ENCODE assay signal across 13 cellular contexts in genomic region chr14:20680363-20680762, GRCh38. TPM values are rescaled to one million over a fixed set of nuclear protein-coding genes. Genes with fewer than 3 reads are reported as not detected.
DNase-seq lines count a peak whose midpoint lies in the region; ATAC-seq, FAIRE-seq and TF ChIP-seq lines count a peak whose summit lies in the region.
"Had no signal": no experiment of that assay in that cellular context is flagged by ENCODE, and none has a peak within 500 bp of the region (broad histone marks: within the 10 kb centered on the region; RNA-seq: fewer than 3 reads in every experiment).

No MANE protein-coding gene starts in this region.

- no peak overlapping the region for H3K9ac ChIP-seq in keratinocyte (ENCODE audit: control insufficient read depth, extremely low read depth, insufficient read depth, low read length)

- no peak overlapping the region for H3K4me3 Mint-ChIP-seq in T-helper 17 cell

- TF ChIP-seq POLR2A in uterus (IDR thresholded peaks at IDR 0.05), result no peak

- DNase-seq in right cardiac atrium (no peak), cardiac septum (ENCODE audit: low spot score) (no peak), RPMI8226 (peak; percentile 45), keratinocyte (ENCODE audit: low read depth, low spot score) (no peak), uterus (no peak), NCI-H510A treated with DMSO at 0.1 percent for 48 hours (lab: John Stamatoyannopoulos, UW) (no peak), T-helper 17 cell (no peak)
- DNase-seq: NCI-H1436 had no signal

- H3K27me3 Mint-ChIP-seq in T-helper 17 cell, result no peaks in the 10 kb centered on the region

- H3K27ac ChIP-seq in right cardiac atrium (ENCODE audit: low read length), result no peak overlapping the region
- no peak overlapping the region for H3K27ac ChIP-seq in keratinocyte (ENCODE audit: control insufficient read depth, insufficient read depth, low read length)
- H3K27ac ChIP-seq in uterus, result peak overlapping the region; percentile 100

- intact Hi-C loops in right cardiac atrium (cut with DNase I) (loop anchor here (2.0 to 5.0 kb wide), 5 partner anchors 48 to 348 kb away; partner anchors contain the start of genes PARP2 (in 2 of the 4) and CCNB1IP1 (in 1 of the 4)), cardiac septum (cut with DNase I) (loop anchor here (5.0 to 10.0 kb wide), 6 partner anchors 48 to 422 kb away; partner anchors contain the start of genes CCNB1IP1, PIP4P1, PNP and TEP1), uterus (cut with DNase I; ENCODE audit: low total_unique reads) (no loop called here)

- H3K36me3 ChIP-seq in keratinocyte (ENCODE audit: control insufficient read depth in 2 of 2, extremely low read depth in 1 of 2, insufficient read depth in 2 of 2, low read length in 2 of 2) (no peaks in the 10 kb centered on the region), uterus (no peaks in the 10 kb centered on the region)
- H3K36me3 ChIP-seq: brain microvascular endothelial cell had no signal

- H3K27ac Mint-ChIP-seq in T-helper 17 cell, result no peak overlapping the region

- H3K4me1 Mint-ChIP-seq in T-helper 17 cell, result peaks cover 22% of the 10 kb centered on the region

- H4K20me1 ChIP-seq in keratinocyte (ENCODE audit: control insufficient read depth, extremely low read depth, insufficient read depth, low read length), result no peaks in the 10 kb centered on the region

- H2AFZ ChIP-seq in keratinocyte (ENCODE audit: control insufficient read depth, low read length), result no peak overlapping the region

- no peak for TF ChIP-seq CTCF in keratinocyte (optimal IDR thresholded peaks at IDR 0.05 in 1 of 3, IDR thresholded peaks at IDR 0.05 in 1 of 3, conservative IDR thresholded peaks at IDR 0.05 in 1 of 3; ENCODE audit: extremely low read depth in 1 of 3, insufficient read depth in 2 of 3, low read length in 3 of 3)
- TF ChIP-seq CTCF in uterus (IDR thresholded peaks at IDR 0.05), result no peak

- H3K4me3 ChIP-seq in right cardiac atrium (ENCODE audit: low read length), result peak overlapping the region; percentile 81
- peak overlapping the region in 2 of 3 experiments; percentile 37 to 87 for H3K4me3 ChIP-seq in keratinocyte (ENCODE audit: control insufficient read depth in 2 of 3, extremely low read depth in 1 of 3, insufficient read depth in 2 of 3, low read depth in 1 of 3, low read length in 3 of 3)
- H3K4me3 ChIP-seq in uterus, result no peak overlapping the region

- ATAC-seq in right cardiac atrium, result no peak
- ATAC-seq in GM18498 (IDR thresholded peaks at IDR 0.05; ENCODE audit: unreplicated experiment), result no peak
- ATAC-seq in T-helper 17 cell, result no peak

- H3K27me3 ChIP-seq in right cardiac atrium (ENCODE audit: control insufficient read depth, insufficient read depth) (no peaks in the 10 kb centered on the region), keratinocyte (ENCODE audit: control insufficient read depth, extremely low read depth, insufficient read depth, low read length) (no peaks in the 10 kb centered on the region), uterus (no peaks in the 10 kb centered on the region)
- H3K27me3 ChIP-seq: brain microvascular endothelial cell had no signal

- dilution Hi-C loops in keratinocyte (cut with MboI; ENCODE audit: extremely low pct_ligation_motif_present, low sequenced_read_pairs), result no loop called here

- H3K9me3 ChIP-seq in right cardiac atrium (ENCODE audit: control insufficient read depth, low read length) (no peaks in the 10 kb centered on the region), keratinocyte (ENCODE audit: control insufficient read depth, low read depth, low read length) (no peaks in the 10 kb centered on the region), uterus (no peaks in the 10 kb centered on the region), T-helper 17 cell (ENCODE audit: control insufficient read depth, low read length, poor library complexity, severe bottlenecking) (no peaks in the 10 kb centered on the region)

- peak overlapping the region; percentile 88 for H3K4me2 ChIP-seq in keratinocyte (ENCODE audit: control insufficient read depth, extremely low read depth, insufficient read depth, low read depth, low read length)

- H3K79me2 ChIP-seq in keratinocyte (ENCODE audit: control insufficient read depth, insufficient read depth, low read length), result no peaks in the 10 kb centered on the region

- H3K9me1 ChIP-seq in keratinocyte (ENCODE audit: control insufficient read depth, extremely low read depth, insufficient read depth, low read length), result no peaks in the 10 kb centered on the region

- 63% methylated on average over 8 of the region's 8 CpGs for WGBS in right cardiac atrium

- H3K4me1 ChIP-seq in right cardiac atrium (ENCODE audit: control insufficient read depth, insufficient read depth, low read length) (peaks cover 6% of the 10 kb centered on the region), keratinocyte (ENCODE audit: control insufficient read depth, extremely low read depth, insufficient read depth, low read length) (peaks cover 17% of the 10 kb centered on the region), uterus (no peaks in the 10 kb centered on the region)

- FAIRE-seq in keratinocyte (lab: Jason Lieb, UNC), result no peak

- no peaks in the 10 kb centered on the region for H3K36me3 Mint-ChIP-seq in T-helper 17 cell (ENCODE audit: low read depth)

RNA-seq across cellular contexts. Expression of gene RNASE4, which starts 4.0 kb away (rescaled TPM):
- total RNA-seq in right cardiac atrium, result 10 to 100 TPM; 18.0 to 20.0 (median 19.0) TPM
- polyA plus RNA-seq in right cardiac atrium, result 31.3 TPM
- total RNA-seq in cardiac septum, result 5.6 TPM
- polyA plus RNA-seq in keratinocyte, result 5.5 to 12.8 TPM (median 9.5 TPM) in 3 replicates
- 3.5 TPM for polyA plus RNA-seq in keratinocyte (2011; ENCODE audit: low read depth)
- 4.5 and 6.7 TPM in 2 replicates for polyA plus RNA-seq in keratinocyte (2011; cell fraction: cytosol; rRNA removed)
- polyA plus RNA-seq in keratinocyte (2011; cell fraction: nucleus; rRNA removed), result 12.6 and 16.3 TPM in 2 replicates
- 3.5 and 7.1 TPM in 2 replicates for polyA plus RNA-seq in keratinocyte (2012; ENCODE audit: low replicate concordance)
- 1.7 to 6.6 TPM (median 5.3 TPM) in 3 replicates for polyA minus RNA-seq in keratinocyte
- not detected for polyA minus RNA-seq in keratinocyte (2011; cell fraction: cytosol; rRNA and poly(A)+ RNA removed)
- 3.7 and 4.8 TPM in 2 replicates for polyA minus RNA-seq in keratinocyte (2011; cell fraction: nucleus; rRNA and poly(A)+ RNA removed)
- 100 to 1,000 TPM in 1 of 4 donors, 10 to 100 TPM in 3; 26.3 to 159 (median 76.3) TPM for total RNA-seq in uterus
- total RNA-seq in T-helper 17 cell, result under 1 TPM in 1 of 2 donors, not detected in 1; 0.63 TPM

RNA-seq across cellular contexts. Expression of gene ANG, which starts 8.2 kb away (rescaled TPM):
- total RNA-seq in right cardiac atrium (1 to 10 TPM; 6.1 to 7.9 (median 7.1) TPM), cardiac septum (2.7 TPM), uterus (10 to 100 TPM in 3 of 4 donors, 1 to 10 TPM in 1; 4.2 to 20.8 (median 12.2) TPM), T-helper 17 cell (under 1 TPM in 1 of 2 donors, not detected in 1; 0.40 TPM)
- polyA plus RNA-seq in right cardiac atrium (11.0 TPM), keratinocyte (3.7 to 4.4 TPM (median 4.0 TPM) in 3 replicates)
- polyA plus RNA-seq in keratinocyte (2011; ENCODE audit: low read depth), result 1.1 TPM
- polyA plus RNA-seq in keratinocyte (2011; cell fraction: cytosol; rRNA removed), result 2.3 and 3.0 TPM in 2 replicates
- 4.1 and 5.8 TPM in 2 replicates for polyA plus RNA-seq in keratinocyte (2011; cell fraction: nucleus; rRNA removed)
- polyA plus RNA-seq in keratinocyte (2012; ENCODE audit: low replicate concordance), result 3.0 and 9.3 TPM in 2 replicates
- 1.9 to 4.0 TPM (median 2.3 TPM) in 3 replicates for polyA minus RNA-seq in keratinocyte
- polyA minus RNA-seq in keratinocyte (2011; cell fraction: cytosol; rRNA and poly(A)+ RNA removed), result 3.6 TPM
- 0.95 and 1.1 TPM in 2 replicates for polyA minus RNA-seq in keratinocyte (2011; cell fraction: nucleus; rRNA and poly(A)+ RNA removed)

RNA-seq across cellular contexts. Expression of gene OR6S1, which starts 38.9 kb away (rescaled TPM):
- not detected for total RNA-seq in right cardiac atrium
- not detected for polyA plus RNA-seq in right cardiac atrium
- total RNA-seq in cardiac septum, result not detected
- polyA plus RNA-seq in keratinocyte, result not detected in 3 replicates
- not detected for polyA plus RNA-seq in keratinocyte (2011; ENCODE audit: low read depth)
- polyA plus RNA-seq in keratinocyte (2011; cell fraction: cytosol; rRNA removed), result not detected in 2 replicates
- not detected in 2 replicates for polyA plus RNA-seq in keratinocyte (2011; cell fraction: nucleus; rRNA removed)
- not detected in 2 replicates for polyA plus RNA-seq in keratinocyte (2012; ENCODE audit: low replicate concordance)
- not detected in 3 replicates for polyA minus RNA-seq in keratinocyte
- not detected for polyA minus RNA-seq in keratinocyte (2011; cell fraction: cytosol; rRNA and poly(A)+ RNA removed)
- not detected in 2 replicates for polyA minus RNA-seq in keratinocyte (2011; cell fraction: nucleus; rRNA and poly(A)+ RNA removed)
- total RNA-seq in uterus, result not detected
- not detected for total RNA-seq in T-helper 17 cell
- total RNA-seq: fibroblast of lung, liver, renal cortical epithelial cell had no signal
- polyA plus RNA-seq: fibroblast of lung, liver had no signal

Comparison
In these comparisons a context has a peak if more than half of its experiments do, and no peak if none do; other contexts are left out.
1. H3K27ac ChIP-seq: peak in uterus (2 of 2); none in right cardiac atrium (single experiment) and keratinocyte (single experiment).
2. H3K4me3 ChIP-seq: peak in right cardiac atrium (single experiment) and keratinocyte (2 of 3); none in uterus (0 of 2).